ENCODE assay signal across 1 cellular context in genomic region chr6:31569861-31570536, GRCh38.
TF ChIP-seq lines count a peak whose summit lies in the region.

No MANE protein-coding gene starts in this region.

TF ChIP-seq in GM12878, 131 proteins besides CTCF, POLR2A, EP300 and RAD21:
- TF ChIP-seq MEF2B (IDR thresholded peaks at IDR 0.05; ENCODE audit: partially characterized antibody, poor library complexity, severe bottlenecking) (no peak), KDM1A (IDR thresholded peaks at IDR 0.05; ENCODE audit: borderline replicate concordance) (no peak), BCL3 (IDR thresholded peaks at IDR 0.05; ENCODE audit: borderline replicate concordance, insufficient read depth, low read depth, low read length, poor library complexity, severe bottlenecking) (no peak), JUNB (IDR thresholded peaks at IDR 0.05) (no peak), PML (IDR thresholded peaks at IDR 0.05; ENCODE audit: low read length) (no peak), ZBTB40 (IDR thresholded peaks at IDR 0.05; ENCODE audit: borderline replicate concordance) (no peak), ZNF622 (IDR thresholded peaks at IDR 0.05) (no peak), EED (IDR thresholded peaks at IDR 0.05; ENCODE audit: low read depth) (no peak)
